ENCODE assay signal across 18 cellular contexts in the genomic region with DNA sequence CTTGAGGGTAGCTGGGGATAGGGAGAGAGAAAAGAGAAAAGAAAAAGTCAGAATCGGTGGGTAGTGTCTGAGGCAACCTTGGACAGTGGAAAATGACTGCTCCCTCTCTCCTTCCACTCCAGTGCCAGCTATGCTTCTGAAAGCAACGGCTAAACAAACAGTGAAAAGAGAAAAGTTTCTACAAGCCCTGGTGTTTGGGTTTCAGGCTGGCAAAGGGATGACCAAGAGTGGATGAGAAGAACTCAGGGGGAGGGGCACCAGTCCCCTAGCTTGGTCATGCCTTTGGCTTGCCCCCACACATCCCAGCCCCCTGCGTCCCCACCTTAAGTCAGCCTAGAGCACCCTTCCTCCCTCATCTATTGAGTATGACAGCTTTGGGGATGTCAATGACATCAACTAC. TPM values are rescaled to one million over a fixed set of nuclear protein-coding genes. Genes with fewer than 3 reads are reported as not detected.
DNase-seq lines count a peak whose midpoint lies in the region; ATAC-seq and TF ChIP-seq lines count a peak whose summit lies in the region.
"Had no signal": no experiment of that assay in that cellular context is flagged by ENCODE, and none has a peak within 500 bp of the region (broad histone marks: within the 10 kb centered on the region; RNA-seq: fewer than 3 reads in every experiment).

No MANE protein-coding gene starts in this region.

- no peak overlapping the region for H3K27ac Mint-ChIP-seq in natural killer cell treated with Interleukin-12 subunit alpha and Interleukin-12 subunit beta and Interleukin-15 and Interleukin-18, amount 100 ng/mL, for 72 hours
- no peak overlapping the region for H3K27ac Mint-ChIP-seq in natural killer cell
- H3K27ac Mint-ChIP-seq: CD14-positive monocyte; CD8-positive, alpha-beta T cell; HFFc6 had no signal

- TF ChIP-seq EP300 in esophagus muscularis mucosa (IDR thresholded peaks at IDR 0.05): no peak

- no peak overlapping the region for H3K4me3 ChIP-seq in thyroid gland (replicated peaks in 1 of 3)
- H3K4me3 ChIP-seq in esophagus muscularis mucosa: no peak overlapping the region
- no peak overlapping the region for H3K4me3 ChIP-seq in spleen

- H3K9me3 ChIP-seq in thyroid gland (no peaks in the 10 kb centered on the region), esophagus muscularis mucosa (peaks cover 0 to 15% (median 7%) of the 10 kb centered on the region in 4 donors), spleen (peaks cover 0 to 36% (median 20%) of the 10 kb centered on the region in 8 donors)

- no peaks in the 10 kb centered on the region for H3K9me3 Mint-ChIP-seq in natural killer cell treated with Interleukin-12 subunit alpha and Interleukin-12 subunit beta and Interleukin-15 and Interleukin-18, amount 100 ng/mL, for 72 hours
- H3K9me3 Mint-ChIP-seq in natural killer cell: no peaks in the 10 kb centered on the region

- H3K27me3 Mint-ChIP-seq in natural killer cell treated with Interleukin-12 subunit alpha and Interleukin-12 subunit beta and Interleukin-15 and Interleukin-18, amount 100 ng/mL, for 72 hours: peaks cover under 1 to 8% of the 10 kb centered on the region in 2 donors
- H3K27me3 Mint-ChIP-seq in natural killer cell (ENCODE audit: low read depth in 2 of 2): peaks cover 3 to 6% of the 10 kb centered on the region in 2 donors

- peak overlapping the region; percentile 53 to 72 (median 60) for H3K27ac ChIP-seq in thyroid gland
- no peak overlapping the region for H3K27ac ChIP-seq in esophagus muscularis mucosa (replicated peaks in 1 of 4)
- no peak overlapping the region for H3K27ac ChIP-seq in spleen
- H3K27ac ChIP-seq: 22Rv1 had no signal

- no peaks in the 10 kb centered on the region for H3K27me3 ChIP-seq in thyroid gland
- peaks cover 0 to 4% (median 0%) of the 10 kb centered on the region in 4 donors for H3K27me3 ChIP-seq in esophagus muscularis mucosa
- H3K27me3 ChIP-seq in spleen (replicated peaks in 1 of 7): peaks cover 0 to 4% (median 0%) of the 10 kb centered on the region in 7 donors

- no peak overlapping the region for H3K4me3 Mint-ChIP-seq in natural killer cell treated with Interleukin-12 subunit alpha and Interleukin-12 subunit beta and Interleukin-15 and Interleukin-18, amount 100 ng/mL, for 72 hours
- no peak overlapping the region for H3K4me3 Mint-ChIP-seq in natural killer cell
- H3K4me3 Mint-ChIP-seq: CD14-positive monocyte; CD8-positive, alpha-beta T cell; HFFc6 had no signal

- WGBS in thyroid gland, 2 donors: 37 to 40% methylated on average over 3 of the region's 3 CpGs
- 79% methylated on average over 2 of the region's 3 CpGs for WGBS in esophagus muscularis mucosa
- WGBS in spleen, 5 donors: 79 to 95% (median 85%) methylated on average over 3 of the region's 3 CpGs

- peak; percentile 22 for DNase-seq in natural killer cell treated with Interleukin-12 subunit alpha and Interleukin-12 subunit beta and Interleukin-15 and Interleukin-18, amount 100 ng/mL, for 72 hours (ENCODE audit: low spot score)
- DNase-seq in natural killer cell (no peak), thyroid gland (peak; percentile 57 to 63), esophagus muscularis mucosa (ENCODE audit: extremely low spot score) (no peak), spleen (no peak)
- DNase-seq: CD8-positive, alpha-beta T cell; COR-L47; DND-41; GDM1; HCEC 1CT; HFFc6 had no signal

- peak in 1 of 2 donors; percentile 21 for TF ChIP-seq POLR2A in thyroid gland (IDR thresholded peaks at IDR 0.05)
- no peak for TF ChIP-seq POLR2A in esophagus muscularis mucosa (IDR thresholded peaks at IDR 0.05; ENCODE audit: low read depth)
- no peak for TF ChIP-seq POLR2A in spleen (IDR thresholded peaks at IDR 0.05)

- peaks cover 0 to 5% of the 10 kb centered on the region in 2 donors for H3K4me1 Mint-ChIP-seq in natural killer cell treated with Interleukin-12 subunit alpha and Interleukin-12 subunit beta and Interleukin-15 and Interleukin-18, amount 100 ng/mL, for 72 hours (ENCODE audit: low read depth in 2 of 2)
- peaks cover 7 to 11% of the 10 kb centered on the region in 2 donors for H3K4me1 Mint-ChIP-seq in natural killer cell
- H3K4me1 Mint-ChIP-seq: CD14-positive monocyte had no signal

- TF ChIP-seq CTCF in natural killer cell (IDR thresholded peaks at IDR 0.05) (no peak), thyroid gland (IDR thresholded peaks at IDR 0.05) (no peak), esophagus muscularis mucosa (IDR thresholded peaks at IDR 0.05) (no peak), spleen (IDR thresholded peaks at IDR 0.05 in 8 of 11, conservative IDR thresholded peaks at IDR 0.05 in 3 of 11) (no peak)

- no peaks in the 10 kb centered on the region for H3K36me3 Mint-ChIP-seq in natural killer cell treated with Interleukin-12 subunit alpha and Interleukin-12 subunit beta and Interleukin-15 and Interleukin-18, amount 100 ng/mL, for 72 hours
- no peaks in the 10 kb centered on the region for H3K36me3 Mint-ChIP-seq in natural killer cell
- H3K36me3 Mint-ChIP-seq: CD14-positive monocyte; CD8-positive, alpha-beta T cell had no signal

- H3K36me3 ChIP-seq in thyroid gland (no peaks in the 10 kb centered on the region), esophagus muscularis mucosa (no peaks in the 10 kb centered on the region), spleen (no peaks in the 10 kb centered on the region)

- ATAC-seq in natural killer cell treated with Interleukin-12 subunit alpha and Interleukin-12 subunit beta and Interleukin-15 and Interleukin-18, amount 100 ng/mL, for 72 hours: no peak
- ATAC-seq in natural killer cell (no peak), esophagus mucosa (peak; percentile 19), HG03045 (IDR thresholded peaks at IDR 0.05; ENCODE audit: unreplicated experiment) (no peak)
- ATAC-seq: CD8-positive, alpha-beta T cell had no signal

- H3K4me1 ChIP-seq in thyroid gland: peaks cover 6 to 11% of the 10 kb centered on the region in 2 donors
- no peaks in the 10 kb centered on the region for H3K4me1 ChIP-seq in esophagus muscularis mucosa
- H3K4me1 ChIP-seq in spleen: no peaks in the 10 kb centered on the region

- intact Hi-C loops in natural killer cell (cut with micrococcal nuclease) (no loop called here), thyroid gland (cut with DNase I) (no loop called here), esophagus muscularis mucosa (cut with DNase I) (no loop called here), spleen (cut with DNase I; ENCODE audit: low total_unique reads) (no loop called here)

RNA-seq across cellular contexts. Expression of gene IL22RA1, which starts 8.6 kb away (rescaled TPM):
- not detected for total RNA-seq in natural killer cell treated with Interleukin-12 subunit alpha and Interleukin-12 subunit beta and Interleukin-15 and Interleukin-18, amount 100 ng/mL, for 72 hours
- not detected for total RNA-seq in natural killer cell
- 10.7 TPM for total RNA-seq in esophagus mucosa
- 1 to 10 TPM in 1 of 4 donors, not detected in 3; 1.1 TPM for total RNA-seq in thyroid gland
- total RNA-seq in esophagus muscularis mucosa: under 1 TPM in 1 of 4 donors, not detected in 3; 0.23 TPM
- not detected for total RNA-seq in spleen
- not detected for polyA plus RNA-seq in spleen
- total RNA-seq: CD8-positive, alpha-beta T cell; HFFc6 had no signal
- polyA plus RNA-seq: BJ, CD14-positive monocyte had no signal

RNA-seq across cellular contexts. Expression of gene MYOM3, which starts 22.4 kb away (rescaled TPM):
- total RNA-seq in natural killer cell treated with Interleukin-12 subunit alpha and Interleukin-12 subunit beta and Interleukin-15 and Interleukin-18, amount 100 ng/mL, for 72 hours: not detected
- total RNA-seq in natural killer cell (under 1 TPM in 1 of 3 donors, not detected in 2; 0.08 TPM), esophagus mucosa (0.88 TPM), thyroid gland (under 1 TPM in 2 of 4 donors, not detected in 2; 0.11 to 0.54 TPM), esophagus muscularis mucosa (1 to 10 TPM in 2 of 4 donors, under 1 TPM in 2; 0.17 to 2.5 (median 1.4) TPM), spleen (not detected)
- polyA plus RNA-seq in spleen: under 1 TPM; 0.02 to 0.06 (median 0.06) TPM
- total RNA-seq: A673; CD8-positive, alpha-beta T cell; H4 had no signal
- polyA plus RNA-seq: BJ, CD14-positive monocyte had no signal

RNA-seq across cellular contexts. Expression of gene IFNLR1, which starts 52.7 kb away (rescaled TPM):
- total RNA-seq in natural killer cell treated with Interleukin-12 subunit alpha and Interleukin-12 subunit beta and Interleukin-15 and Interleukin-18, amount 100 ng/mL, for 72 hours: 1 to 10 TPM in 1 of 2 donors, under 1 TPM in 1; 0.36 to 2.0 TPM
- total RNA-seq in natural killer cell (1 to 10 TPM in 1 of 3 donors, under 1 TPM in 2; 0.07 to 2.5 (median 0.19) TPM), esophagus mucosa (4.0 TPM), thyroid gland (1 to 10 TPM; 4.7 to 9.3 (median 6.1) TPM), esophagus muscularis mucosa (1 to 10 TPM in 2 of 4 donors, under 1 TPM in 2; 0.50 to 2.0 (median 1.2) TPM), spleen (1 to 10 TPM; 3.3 to 8.9 (median 3.9) TPM)
- 1 to 10 TPM; 1.7 to 3.3 (median 3.1) TPM for polyA plus RNA-seq in spleen
- total RNA-seq: HFFc6 had no signal
- polyA plus RNA-seq: BJ, CD14-positive monocyte had no signal

Comparison
In these comparisons a context has a peak if more than half of its experiments do, and no peak if none do; other contexts are left out.
1. DNase-seq: peak in natural killer cell treated with Interleukin-12 subunit alpha and Interleukin-12 subunit beta and Interleukin-15 and Interleukin-18, amount 100 ng/mL, for 72 hours (single experiment) and thyroid gland (2 of 2); none in natural killer cell (single experiment), esophagus muscularis mucosa (single experiment) and spleen (single experiment).
2. H3K27ac ChIP-seq: peak in thyroid gland (3 of 3); none in esophagus muscularis mucosa (0 of 4) and spleen (0 of 8).